17 cellular contexts compared by ENCODE assay signal in the genomic region with DNA sequence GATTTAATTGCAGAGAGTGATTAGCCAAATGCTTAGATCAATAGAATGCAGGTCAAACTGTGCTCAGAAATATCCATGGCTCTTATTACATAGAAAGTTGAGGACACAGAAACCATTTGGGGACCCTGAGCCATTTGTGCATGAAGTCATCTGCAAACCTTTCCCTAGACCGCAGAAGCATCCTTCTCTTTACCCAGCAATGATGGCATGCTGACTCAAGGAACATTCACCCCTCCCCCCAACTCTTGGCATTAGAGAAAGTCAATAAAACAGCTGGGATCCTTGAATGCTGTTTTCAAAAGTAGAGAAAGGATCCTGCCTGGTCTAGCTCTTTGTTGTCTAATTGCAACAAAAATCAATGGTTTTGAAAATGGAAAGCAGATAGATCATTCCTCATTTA.
DNase-seq lines count a peak whose midpoint lies in the region; ATAC-seq and TF ChIP-seq lines count a peak whose summit lies in the region.
"Had no signal": no experiment of that assay in that cellular context is flagged by ENCODE, and none has a peak within 500 bp of the region (broad histone marks: within the 10 kb centered on the region; RNA-seq: fewer than 3 reads in every experiment).

No MANE protein-coding gene starts in this region.

- POLR2A ChIA-PET in CD8-positive, alpha-beta T cell (lab: Charles Lee), result no interaction called here
- POLR2A ChIA-PET in HEK293 (lab: Yijun Ruan, JAX), result interaction anchor here (0.6 kb wide), 1 partner anchor 27 kb away, joined by 3 read pairs; no protein-coding TSS in a partner anchor
- POLR2A ChIA-PET in RWPE1 (lab: Yijun Ruan, JAX; ENCODE audit: low non-redundant PET), result no interaction called here
- POLR2A ChIA-PET in naive thymus-derived CD4-positive, alpha-beta T cell (lab: Charles Lee), result no interaction called here

- CTCF ChIA-PET in CD8-positive, alpha-beta T cell (lab: Charles Lee), result interaction anchor here (1.0 to 1.5 kb wide), 2 partner anchors 11 to 37 kb away, joined by 3 to 4 read pairs; no protein-coding TSS in a partner anchor
- CTCF ChIA-PET in HEK293 (lab: Yijun Ruan, JAX) (interaction anchor here (0.7 kb wide), 1 partner anchor 50 kb away, joined by 4 read pairs; no protein-coding TSS in a partner anchor), RWPE1 (lab: Yijun Ruan, JAX) (interaction anchor here (0.8 kb wide), 1 partner anchor 1319 kb away, joined by 4 read pairs; no protein-coding TSS in a partner anchor)
- CTCF ChIA-PET in naive thymus-derived CD4-positive, alpha-beta T cell (lab: Charles Lee), result no interaction called here

- no peaks in the 10 kb centered on the region for H4K20me1 ChIP-seq in hepatocyte (ENCODE audit: insufficient read depth, poor library complexity, severe bottlenecking)

- no peak for DNase-seq in CD8-positive, alpha-beta T cell
- DNase-seq in RWPE1 (ENCODE audit: low spot score) (peak; percentile 38), hepatocyte (ENCODE audit: low spot score) (peak; percentile 28), NCI-H2081 (lab: John Stamatoyannopoulos, UW) (no peak), lower lobe of right lung (no peak)
- DNase-seq in naive thymus-derived CD4-positive, alpha-beta T cell, result no peak
- DNase-seq: activated CD4-positive, alpha-beta T cell treated with anti-CD3 and anti-CD28 coated beads for 48 hours; activated naive CD4-positive, alpha-beta T cell; Caco-2; NCI-H226; substantia nigra had no signal

- no peaks in the 10 kb centered on the region for H3K36me3 Mint-ChIP-seq in CD8-positive, alpha-beta T cell
- H3K36me3 Mint-ChIP-seq in naive thymus-derived CD4-positive, alpha-beta T cell, result no peaks in the 10 kb centered on the region
- H3K36me3 Mint-ChIP-seq: memory B cell had no signal

- no peak for ATAC-seq in CD8-positive, alpha-beta T cell
- ATAC-seq in naive thymus-derived CD4-positive, alpha-beta T cell, result no peak
- ATAC-seq in HG02981 (IDR thresholded peaks at IDR 0.05; ENCODE audit: unreplicated experiment), result no peak
- no peak for ATAC-seq in lower lobe of right lung

- H3K27ac ChIP-seq in CD8-positive, alpha-beta T cell (ENCODE audit: low read depth, low read length), result no peak overlapping the region
- H3K27ac ChIP-seq in HEK293 (ENCODE audit: extremely low read depth, low read depth, low read length), result no peak overlapping the region
- no peak overlapping the region for H3K27ac ChIP-seq in RWPE1
- H3K27ac ChIP-seq in hepatocyte, result no peak overlapping the region
- no peak overlapping the region for H3K27ac ChIP-seq in naive thymus-derived CD4-positive, alpha-beta T cell (ENCODE audit: low read depth, low read length)
- no peak overlapping the region for H3K27ac ChIP-seq in lower lobe of right lung
- H3K27ac ChIP-seq: ascending aorta, coronary artery, SJSA1 had no signal

- intact Hi-C loops in CD8-positive, alpha-beta T cell (cut with DNase I, micrococcal nuclease), result no loop called here
- intact Hi-C loops in naive thymus-derived CD4-positive, alpha-beta T cell (cut with micrococcal nuclease), result no loop called here
- intact Hi-C loops in lower lobe of right lung (cut with DNase I), result no loop called here

- TF ChIP-seq CTCF in CD8-positive, alpha-beta T cell (IDR thresholded peaks at IDR 0.05), result no peak
- TF ChIP-seq CTCF in HEK293 (tag by site-specific recombination; IDR thresholded peaks at IDR 0.05) (no peak), RWPE1 (conservative IDR thresholded peaks at IDR 0.05; ENCODE audit: low read depth) (no peak), hepatocyte (IDR thresholded peaks at IDR 0.05; ENCODE audit: poor library complexity) (no peak), lower lobe of right lung (IDR thresholded peaks at IDR 0.05) (no peak)

- H3K4me3 ChIP-seq in CD8-positive, alpha-beta T cell (ENCODE audit: low read depth, low read length), result no peak overlapping the region
- no peak overlapping the region for H3K4me3 ChIP-seq in HEK293 (ENCODE audit: low read depth, low read length)
- H3K4me3 ChIP-seq in hepatocyte, result no peak overlapping the region
- no peak overlapping the region for H3K4me3 ChIP-seq in naive thymus-derived CD4-positive, alpha-beta T cell (ENCODE audit: low read length)
- no peak overlapping the region for H3K4me3 ChIP-seq in lower lobe of right lung
- H3K4me3 ChIP-seq: ascending aorta, coronary artery, SJSA1 had no signal

- H3K4me1 Mint-ChIP-seq in CD8-positive, alpha-beta T cell (ENCODE audit: low read depth), result no peaks in the 10 kb centered on the region
- peaks cover 0 to 3% (median 0%) of the 10 kb centered on the region in 7 donors for H3K4me1 Mint-ChIP-seq in naive thymus-derived CD4-positive, alpha-beta T cell
- H3K4me1 Mint-ChIP-seq: memory B cell had no signal

- H3K9me2 ChIP-seq in hepatocyte (replicated peaks; ENCODE audit: insufficient read depth), result no peaks in the 10 kb centered on the region

- H3K4me1 ChIP-seq in CD8-positive, alpha-beta T cell (ENCODE audit: insufficient read depth, low read length), result no peaks in the 10 kb centered on the region
- 0 out of 2 replicates have a peak, but pooled peaks cover 4% of the 10 kb centered on the region for H3K4me1 ChIP-seq in HEK293 (ENCODE audit: control insufficient read depth, insufficient read depth, low read length)
- no peaks in the 10 kb centered on the region for H3K4me1 ChIP-seq in hepatocyte (ENCODE audit: insufficient read depth)
- no peaks in the 10 kb centered on the region for H3K4me1 ChIP-seq in naive thymus-derived CD4-positive, alpha-beta T cell (ENCODE audit: control insufficient read depth in 2 of 2, insufficient read depth in 2 of 2, low read length in 2 of 2)
- no peaks in the 10 kb centered on the region for H3K4me1 ChIP-seq in lower lobe of right lung
- H3K4me1 ChIP-seq: ascending aorta, Caco-2, SJSA1 had no signal

- no peaks in the 10 kb centered on the region for H3K27me3 Mint-ChIP-seq in CD8-positive, alpha-beta T cell (ENCODE audit: low read depth)
- H3K27me3 Mint-ChIP-seq in naive thymus-derived CD4-positive, alpha-beta T cell, result peaks cover 0 to 3% (median 0%) of the 10 kb centered on the region in 5 donors
- H3K27me3 Mint-ChIP-seq: memory B cell had no signal

- H3K9me3 Mint-ChIP-seq in CD8-positive, alpha-beta T cell, result no peaks in the 10 kb centered on the region
- H3K9me3 Mint-ChIP-seq in naive thymus-derived CD4-positive, alpha-beta T cell, result peaks cover 0 to 3% (median 0%) of the 10 kb centered on the region in 11 donors

- H2AFZ ChIP-seq in hepatocyte, result no peak overlapping the region

- peak overlapping the region; percentile 3 for H3K27ac Mint-ChIP-seq in CD8-positive, alpha-beta T cell
- no peak overlapping the region for H3K27ac Mint-ChIP-seq in naive thymus-derived CD4-positive, alpha-beta T cell
- H3K27ac Mint-ChIP-seq: memory B cell had no signal

- no peak overlapping the region for H3K4me3 Mint-ChIP-seq in CD8-positive, alpha-beta T cell
- no peak overlapping the region for H3K4me3 Mint-ChIP-seq in naive thymus-derived CD4-positive, alpha-beta T cell
- H3K4me3 Mint-ChIP-seq: memory B cell had no signal

- H3K9me3 ChIP-seq in CD8-positive, alpha-beta T cell (ENCODE audit: low read length), result no peaks in the 10 kb centered on the region
- H3K9me3 ChIP-seq in HEK293 (ENCODE audit: control insufficient read depth, insufficient read depth, low read depth, low read length), result no peaks in the 10 kb centered on the region
- no peaks in the 10 kb centered on the region for H3K9me3 ChIP-seq in hepatocyte (ENCODE audit: low read depth)
- H3K9me3 ChIP-seq in naive thymus-derived CD4-positive, alpha-beta T cell (ENCODE audit: control insufficient read depth in 2 of 3, low read length in 3 of 3), result no peaks in the 10 kb centered on the region
- H3K9me3 ChIP-seq in lower lobe of right lung, result no peaks in the 10 kb centered on the region
- H3K9me3 ChIP-seq: ascending aorta, Caco-2, SJSA1 had no signal

- 52% methylated on average over 1 of the region's 1 CpG for WGBS in hepatocyte (ENCODE audit: low lambda C conversion rate, missing lambda C conversion rate)

- H3K4me2 ChIP-seq in hepatocyte, result no peak overlapping the region

- no peaks in the 10 kb centered on the region for H3K36me3 ChIP-seq in CD8-positive, alpha-beta T cell (ENCODE audit: insufficient read depth, low read length)
- H3K36me3 ChIP-seq in HEK293 (ENCODE audit: control insufficient read depth in 2 of 2, insufficient read depth in 1 of 2, low read length in 2 of 2) (no peaks in the 10 kb centered on the region), hepatocyte (replicated peaks; ENCODE audit: insufficient read depth, low read depth) (no peaks in the 10 kb centered on the region), lower lobe of right lung (no peaks in the 10 kb centered on the region)
- H3K36me3 ChIP-seq in naive thymus-derived CD4-positive, alpha-beta T cell (ENCODE audit: control insufficient read depth in 2 of 3, insufficient read depth in 3 of 3, low read length in 3 of 3), result no peaks in the 10 kb centered on the region
- H3K36me3 ChIP-seq: ascending aorta, SJSA1 had no signal

- H3K79me2 ChIP-seq in hepatocyte, result no peaks in the 10 kb centered on the region

- H3K27me3 ChIP-seq in CD8-positive, alpha-beta T cell (ENCODE audit: insufficient read depth, low read length), result no peaks in the 10 kb centered on the region
- H3K27me3 ChIP-seq in hepatocyte (no peaks in the 10 kb centered on the region), lower lobe of right lung (ENCODE audit: low read depth) (no peaks in the 10 kb centered on the region)
- no peaks in the 10 kb centered on the region for H3K27me3 ChIP-seq in naive thymus-derived CD4-positive, alpha-beta T cell (ENCODE audit: control insufficient read depth in 2 of 2, insufficient read depth in 2 of 2, low read length in 2 of 2)
- H3K27me3 ChIP-seq: ascending aorta had no signal

TF ChIP-seq in HEK293, 187 proteins besides CTCF, POLR2A, EP300 and RAD21:
- no peak for TF ChIP-seq ZNF114 (tag by site-specific recombination; IDR thresholded peaks at IDR 0.05)
- TF ChIP-seq BCL11B (tag by site-specific recombination; IDR thresholded peaks at IDR 0.05; ENCODE audit: low read depth), result no peak
- 0 out of 2 replicates have a peak, but pooled peaks have one; percentile 12 for TF ChIP-seq ZBTB21 (tag by site-specific recombination; IDR thresholded peaks at IDR 0.05)
- no peak for TF ChIP-seq ZBTB17 (tag by site-specific recombination; IDR thresholded peaks at IDR 0.05)

Comparison
In these comparisons a context has a peak if more than half of its experiments do, and no peak if none do; other contexts are left out.
1. DNase-seq: peak in RWPE1 (single experiment) and hepatocyte (single experiment); none in CD8-positive, alpha-beta T cell (0 of 7), NCI-H2081 (0 of 2), naive thymus-derived CD4-positive, alpha-beta T cell (0 of 9) and lower lobe of right lung (single experiment).